24 cellular contexts compared by ENCODE assay signal in genomic region chr11:73406131-73406530, GRCh38.
"Had no signal": no experiment of that assay in that cellular context is flagged by ENCODE, and none has a peak within 500 bp of the region (broad histone marks: within the 10 kb centered on the region; RNA-seq: fewer than 3 reads in every experiment).

No MANE protein-coding gene starts in this region.

- H3K27ac Mint-ChIP-seq: activated B cell treated with CpG ODN at 0.5 μM for 24 hours; activated CD4-positive, alpha-beta memory T cell treated with anti-CD3 and anti-CD28 coated beads for 36 hours; activated naive CD4-positive, alpha-beta T cell treated with anti-CD3 and anti-CD28 coated beads, Interleukin-2, amount 50 U/mL, for 24 hours; activated T-helper 2 cell treated with anti-CD3 and anti-CD28 coated beads, Interferon-gamma antibody, Interleukin-2, Interleukin-4, amounts not matched to agents 10 μg/mL and 5 μg/mL and 100 μg/mL, durations not matched to agents 14 hours and 24 hours and 36 hours; natural killer cell; progenitor cell of endocrine pancreas; stimulated activated memory B cell treated with anti-CD40 and anti-IgM and Interleukin-4, amounts not matched to agents 10 μg/mL and 1 μg/mL and 100 μg/mL, for 72 hours; T-helper 2 cell treated with Interferon-gamma antibody and Interleukin-4, amounts not matched to agents 5 μg/mL and 100 μg/mL, for 36 hours had no signal

- ATAC-seq: activated naive CD8-positive, alpha-beta T cell treated with anti-CD3 and anti-CD28 coated beads, Interleukin-2, amount 50 U/mL, for 24 hours; body of pancreas; gastrocnemius medialis; left cardiac atrium; left ventricle myocardium superior; natural killer cell; right lobe of liver; stimulated activated memory B cell treated with anti-CD40 and anti-IgM and Interleukin-4, amounts not matched to agents 10 μg/mL and 1 μg/mL and 100 μg/mL, for 72 hours had no signal

- H3K27ac ChIP-seq: body of pancreas, gastrocnemius medialis, hepatocyte, ovary, right lobe of liver, testis, transverse colon had no signal

- H3K9me3 Mint-ChIP-seq: activated B cell treated with CpG ODN at 0.5 μM for 24 hours; activated CD4-positive, alpha-beta memory T cell treated with anti-CD3 and anti-CD28 coated beads for 36 hours; activated naive CD4-positive, alpha-beta T cell treated with anti-CD3 and anti-CD28 coated beads, Interleukin-2, amount 50 U/mL, for 24 hours; activated naive CD8-positive, alpha-beta T cell treated with anti-CD3 and anti-CD28 coated beads, Interleukin-2, amount 50 U/mL, for 24 hours; activated T-helper 2 cell treated with anti-CD3 and anti-CD28 coated beads, Interferon-gamma antibody, Interleukin-2, Interleukin-4, amounts not matched to agents 10 μg/mL and 5 μg/mL and 100 μg/mL, durations not matched to agents 14 hours and 24 hours and 36 hours; natural killer cell; stimulated activated memory B cell treated with anti-CD40 and anti-IgM and Interleukin-4, amounts not matched to agents 10 μg/mL and 1 μg/mL and 100 μg/mL, for 72 hours; T-helper 2 cell treated with Interferon-gamma antibody and Interleukin-4, amounts not matched to agents 5 μg/mL and 100 μg/mL, for 36 hours had no signal

- H3K27me3 Mint-ChIP-seq: activated B cell treated with CpG ODN at 0.5 μM for 24 hours; activated CD4-positive, alpha-beta memory T cell treated with anti-CD3 and anti-CD28 coated beads for 36 hours; activated naive CD4-positive, alpha-beta T cell treated with anti-CD3 and anti-CD28 coated beads, Interleukin-2, amount 50 U/mL, for 24 hours; activated naive CD8-positive, alpha-beta T cell treated with anti-CD3 and anti-CD28 coated beads, Interleukin-2, amount 50 U/mL, for 24 hours; progenitor cell of endocrine pancreas; stimulated activated memory B cell treated with anti-CD40 and anti-IgM and Interleukin-4, amounts not matched to agents 10 μg/mL and 1 μg/mL and 100 μg/mL, for 72 hours had no signal

- H3K27me3 ChIP-seq: body of pancreas, gastrocnemius medialis, hepatocyte, ovary, right lobe of liver, testis, transverse colon had no signal

- H3K4me1 ChIP-seq: body of pancreas, testis, transverse colon had no signal

- H3K36me3 Mint-ChIP-seq: natural killer cell had no signal

- H3K4me1 Mint-ChIP-seq: activated naive CD4-positive, alpha-beta T cell treated with anti-CD3 and anti-CD28 coated beads, Interleukin-2, amount 50 U/mL, for 24 hours had no signal

- H3K36me3 ChIP-seq: ovary, transverse colon had no signal

- H3K4me2 ChIP-seq: hepatocyte had no signal

- H3K4me3 Mint-ChIP-seq: activated B cell treated with CpG ODN at 0.5 μM for 24 hours; activated CD4-positive, alpha-beta memory T cell treated with anti-CD3 and anti-CD28 coated beads for 36 hours; activated naive CD4-positive, alpha-beta T cell treated with anti-CD3 and anti-CD28 coated beads, Interleukin-2, amount 50 U/mL, for 24 hours; activated naive CD8-positive, alpha-beta T cell treated with anti-CD3 and anti-CD28 coated beads, Interleukin-2, amount 50 U/mL, for 24 hours; natural killer cell; stimulated activated memory B cell treated with anti-CD40 and anti-IgM and Interleukin-4, amounts not matched to agents 10 μg/mL and 1 μg/mL and 100 μg/mL, for 72 hours; T-helper 2 cell treated with Interferon-gamma antibody and Interleukin-4, amounts not matched to agents 5 μg/mL and 100 μg/mL, for 36 hours had no signal

- H3K9me3 ChIP-seq: body of pancreas, gastrocnemius medialis, ovary, right lobe of liver, testis, transverse colon had no signal

- H2AFZ ChIP-seq: hepatocyte had no signal

- H3K4me3 ChIP-seq: body of pancreas, gastrocnemius medialis, hepatocyte, ovary, right lobe of liver, testis, transverse colon had no signal

- H3K79me2 ChIP-seq: hepatocyte had no signal

- DNase-seq: activated B cell treated with CpG ODN at 0.5 μM for 24 hours; activated CD4-positive, alpha-beta memory T cell treated with anti-CD3 and anti-CD28 coated beads for 36 hours; activated naive CD8-positive, alpha-beta T cell treated with anti-CD3 and anti-CD28 coated beads, Interleukin-2, amount 50 U/mL, for 24 hours; activated T-cell treated with anti-CD3 and anti-CD28 coated beads, Interleukin-2, amount 50 U/mL, for 48 hours; body of pancreas; effector CD8-positive, alpha-beta T cell; gastrocnemius medialis; islet precursor cell; left cardiac atrium; left ventricle myocardium superior; midbrain; natural killer cell; ovary; right lobe of liver; small intestine; stimulated activated CD4-positive, alpha-beta T cell treated with anti-CD3 and anti-CD28 coated beads, Interleukin-4, amount 100 ng/mL, for 24 hours; testis; transverse colon had no signal
